1 cellular context compared by ENCODE assay signal in genomic region chr7:77175274-77175673, GRCh38. TPM values are rescaled to one million over a fixed set of nuclear protein-coding genes. Genes with fewer than 3 reads are reported as not detected.
"Had no signal": no experiment of that assay in that cellular context is flagged by ENCODE, and none has a peak within 500 bp of the region (broad histone marks: within the 10 kb centered on the region; RNA-seq: fewer than 3 reads in every experiment).

No MANE protein-coding gene starts in this region.

RNA-seq across cellular contexts. Expression of gene FGL2, which starts 24.3 kb away (rescaled TPM):
- total RNA-seq: endothelial cell of umbilical vein had no signal
